In the genomic region with DNA sequence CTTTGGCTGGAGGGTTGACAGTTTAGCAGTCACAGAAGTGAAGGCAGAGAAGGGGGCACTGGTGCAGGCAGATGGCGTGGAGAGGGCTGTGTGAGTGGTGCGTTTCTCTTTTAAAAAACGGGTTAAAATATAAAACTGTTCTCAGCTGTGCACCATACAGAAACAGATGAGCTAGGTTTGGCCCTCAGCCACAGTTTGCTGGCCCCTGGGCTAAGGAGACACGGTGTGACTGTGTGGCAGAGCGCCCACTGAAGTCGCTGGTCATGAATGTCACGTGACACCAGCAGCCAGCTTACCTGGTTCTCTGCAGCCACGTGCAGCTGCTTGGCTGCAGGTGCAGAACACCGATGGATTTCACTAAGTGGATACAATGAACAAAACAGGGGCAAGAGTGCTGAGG, we compare ENCODE assay signal across 18 cellular contexts.
"Had no signal": no experiment of that assay in that cellular context is flagged by ENCODE, and none has a peak within 500 bp of the region (broad histone marks: within the 10 kb centered on the region; RNA-seq: fewer than 3 reads in every experiment).

No MANE protein-coding gene starts in this region.

- H3K27me3 ChIP-seq: esophagus muscularis mucosa had no signal

- FAIRE-seq: astrocyte, bronchial epithelial cell had no signal

- H3K4me3 Mint-ChIP-seq: activated B cell treated with CpG ODN at 0.5 μM for 24 hours; activated CD8-positive, alpha-beta T cell treated with anti-CD3 and anti-CD28 coated beads for 36 hours; activated T-helper 1 cell treated with anti-CD3 and anti-CD28 coated beads, Interleukin-12 subunit alpha, Interleukin-12 subunit beta, Interleukin-2, Interleukin-4 antibody, amounts not matched to agents 30 ng/mL and 10 ng/mL and 1 ng/mL, durations not matched to agents 14 hours and 24 hours and 36 hours; nephron; stimulated activated naive CD8-positive, alpha-beta T cell treated with anti-CD3 and anti-CD28 coated beads, Interleukin-15, Interleukin-2, amounts not matched to agents 100 ng/mL and 50 ng/mL, for 24 hours; T-helper 1 cell treated with Interleukin-12 subunit alpha and Interleukin-12 subunit beta and Interleukin-4 antibody, amounts not matched to agents 30 μg/mL and 1 μg/mL, for 36 hours; type B pancreatic cell had no signal

- H3K27ac ChIP-seq: esophagus muscularis mucosa, skin epidermis had no signal

- H3K9me3 ChIP-seq: esophagus muscularis mucosa had no signal

- H3K27me3 Mint-ChIP-seq: activated B cell treated with CpG ODN at 0.5 μM for 24 hours; activated CD8-positive, alpha-beta T cell treated with anti-CD3 and anti-CD28 coated beads for 36 hours; progenitor cell of endocrine pancreas; stimulated activated naive CD8-positive, alpha-beta T cell treated with anti-CD3 and anti-CD28 coated beads, Interleukin-15, Interleukin-2, amounts not matched to agents 100 ng/mL and 50 ng/mL, for 24 hours; type B pancreatic cell had no signal

- DNase-seq: activated B cell treated with CpG ODN at 0.5 μM for 24 hours; activated CD4-positive, alpha-beta T cell treated with anti-CD3 and anti-CD28 coated beads for 48 hours; activated CD8-positive, alpha-beta T cell treated with anti-CD3 and anti-CD28 coated beads for 36 hours; activated naive CD4-positive, alpha-beta T cell treated with Interleukin-2 at 50 U/mL for 16 hours; kidney glomerular epithelial cell; right cardiac atrium; stimulated activated CD4-positive, alpha-beta T cell treated with anti-CD3 and anti-CD28 coated beads, Interleukin-15, amount 100 ng/mL, for 24 hours; stimulated activated CD4-positive, alpha-beta T cell treated with anti-CD3 and anti-CD28 coated beads, Interleukin-4, amount 100 ng/mL, for 24 hours had no signal

- H3K9me3 Mint-ChIP-seq: activated B cell treated with CpG ODN at 0.5 μM for 24 hours; activated CD8-positive, alpha-beta T cell treated with anti-CD3 and anti-CD28 coated beads for 36 hours; activated T-helper 1 cell treated with anti-CD3 and anti-CD28 coated beads, Interleukin-12 subunit alpha, Interleukin-12 subunit beta, Interleukin-2, Interleukin-4 antibody, amounts not matched to agents 30 ng/mL and 10 ng/mL and 1 ng/mL, durations not matched to agents 14 hours and 24 hours and 36 hours; nephron; stimulated activated naive CD8-positive, alpha-beta T cell treated with anti-CD3 and anti-CD28 coated beads, Interleukin-15, Interleukin-2, amounts not matched to agents 100 ng/mL and 50 ng/mL, for 24 hours; T-helper 1 cell treated with Interleukin-12 subunit alpha and Interleukin-12 subunit beta and Interleukin-4 antibody, amounts not matched to agents 30 μg/mL and 1 μg/mL, for 36 hours; type B pancreatic cell had no signal

- H3K27ac Mint-ChIP-seq: activated B cell treated with CpG ODN at 0.5 μM for 24 hours; activated CD8-positive, alpha-beta T cell treated with anti-CD3 and anti-CD28 coated beads for 36 hours; activated T-helper 1 cell treated with anti-CD3 and anti-CD28 coated beads, Interleukin-12 subunit alpha, Interleukin-12 subunit beta, Interleukin-2, Interleukin-4 antibody, amounts not matched to agents 30 ng/mL and 10 ng/mL and 1 ng/mL, durations not matched to agents 14 hours and 24 hours and 36 hours; nephron; T-helper 1 cell treated with Interleukin-12 subunit alpha and Interleukin-12 subunit beta and Interleukin-4 antibody, amounts not matched to agents 30 μg/mL and 1 μg/mL, for 36 hours; type B pancreatic cell had no signal

- H3K4me3 ChIP-seq: esophagus muscularis mucosa, skin epidermis had no signal
